32 cellular contexts compared by ENCODE assay signal in the genomic region with DNA sequence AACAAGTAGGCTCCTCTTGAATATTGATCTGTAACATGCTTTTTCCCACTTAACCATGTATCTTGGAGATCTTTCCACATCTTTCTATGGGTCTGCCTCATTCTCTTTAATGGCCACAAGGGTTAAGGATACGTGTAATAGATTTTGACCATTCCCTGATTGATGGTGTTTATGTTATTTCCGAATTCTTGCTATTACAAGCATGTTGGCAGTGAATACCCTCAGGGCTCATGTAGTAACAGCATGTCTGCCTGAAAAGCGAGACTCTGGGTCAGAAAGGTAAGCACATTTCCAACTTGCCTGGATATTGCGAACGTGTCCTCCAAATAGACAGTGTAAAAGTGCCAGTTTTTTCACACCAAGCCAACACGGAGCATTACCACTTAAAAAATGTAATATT. TPM values are rescaled to one million over a fixed set of nuclear protein-coding genes. Genes with fewer than 3 reads are reported as not detected.
"Had no signal": no experiment of that assay in that cellular context is flagged by ENCODE, and none has a peak within 500 bp of the region (broad histone marks: within the 10 kb centered on the region; RNA-seq: fewer than 3 reads in every experiment).

No MANE protein-coding gene starts in this region.

- DNase-seq: activated CD4-positive, alpha-beta T cell treated with anti-CD3 and anti-CD28 coated beads for 36 hours; activated CD4-positive, alpha-beta T cell treated with anti-CD3 and anti-CD28 coated beads, Interleukin-2, amount 50 U/mL, for 1 hour; activated CD8-positive, alpha-beta memory T cell treated with anti-CD3 and anti-CD28 coated beads, Interleukin-2, amount 50 U/mL, for 48 hours; activated CD8-positive, alpha-beta T cell treated with anti-CD3 and anti-CD28 coated beads for 36 hours; activated effector memory CD4-positive, alpha-beta T cell treated with Interleukin-2 at 50 U/mL for 16 hours; activated naive CD4-positive, alpha-beta T cell; activated T-cell treated with anti-CD3 and anti-CD28 coated beads, Interleukin-2, amount 50 U/mL, for 24 hours; amygdala; MG63; MV-4-11; NCI-H1092 treated with DMSO at 0.1 percent for 48 hours; NCI-H1436; NCI-H1694 treated with DMSO at 0.1 percent for 48 hours; NCI-H2029 treated with DMSO at 0.1 percent for 48 hours; NCI-H345; NCI-H510A; NCI-H526 treated with DMSO at 0.1 percent for 48 hours; NK-92 treated with Interleukin-12 subunit alpha and Interleukin-12 subunit beta, amount 100 ng/mL, for 24 hours; OCI-M1; RPMI8226; SK-N-SH; T-helper 1 cell had no signal

- H3K36me3 ChIP-seq: MG63 had no signal

- ATAC-seq: activated CD4-positive, alpha-beta T cell treated with anti-CD3 and anti-CD28 coated beads for 36 hours; activated CD8-positive, alpha-beta T cell treated with anti-CD3 and anti-CD28 coated beads for 36 hours; Panc1; Right ventricle myocardium inferior had no signal

- H3K4me3 Mint-ChIP-seq: activated CD4-positive, alpha-beta T cell treated with anti-CD3 and anti-CD28 coated beads for 36 hours; activated CD8-positive, alpha-beta T cell treated with anti-CD3 and anti-CD28 coated beads for 36 hours; activated naive CD4-positive, alpha-beta T cell treated with anti-CD3 and anti-CD28 coated beads, Interleukin-2, amount 50 U/mL, for 24 hours; activated T-cell treated with anti-CD3 and anti-CD28 coated beads, Interleukin-2, amount 50 U/mL, for 24 hours; activated T-helper 1 cell treated with anti-CD3 and anti-CD28 coated beads, Interleukin-12 subunit alpha, Interleukin-12 subunit beta, Interleukin-2, Interleukin-4 antibody, amounts not matched to agents 30 ng/mL and 10 ng/mL and 1 ng/mL, durations not matched to agents 14 hours and 24 hours and 36 hours; brain; central memory CD8-positive, alpha-beta T cell had no signal

- H3K27ac ChIP-seq: KMS-11, VCaP had no signal

- H3K27me3 Mint-ChIP-seq: activated CD4-positive, alpha-beta T cell treated with anti-CD3 and anti-CD28 coated beads for 36 hours; activated CD8-positive, alpha-beta T cell treated with anti-CD3 and anti-CD28 coated beads for 36 hours; activated naive CD4-positive, alpha-beta T cell treated with anti-CD3 and anti-CD28 coated beads, Interleukin-2, amount 50 U/mL, for 24 hours; activated T-cell treated with anti-CD3 and anti-CD28 coated beads, Interleukin-2, amount 50 U/mL, for 24 hours; brain; central memory CD8-positive, alpha-beta T cell had no signal

- H3K4me3 ChIP-seq: MG63 had no signal

- H3K9ac ChIP-seq: KMS-11, SK-N-SH had no signal

- H3K9me3 ChIP-seq: MG63, SK-N-SH had no signal

- H3K36me3 Mint-ChIP-seq: brain had no signal

- H3K27me3 ChIP-seq: MG63 had no signal

- H3K27ac Mint-ChIP-seq: activated CD4-positive, alpha-beta T cell treated with anti-CD3 and anti-CD28 coated beads for 36 hours; activated CD8-positive, alpha-beta T cell treated with anti-CD3 and anti-CD28 coated beads for 36 hours; activated naive CD4-positive, alpha-beta T cell treated with anti-CD3 and anti-CD28 coated beads, Interleukin-2, amount 50 U/mL, for 24 hours; activated T-helper 1 cell treated with anti-CD3 and anti-CD28 coated beads, Interleukin-12 subunit alpha, Interleukin-12 subunit beta, Interleukin-2, Interleukin-4 antibody, amounts not matched to agents 30 ng/mL and 10 ng/mL and 1 ng/mL, durations not matched to agents 14 hours and 24 hours and 36 hours had no signal

- H3K9me3 Mint-ChIP-seq: activated CD8-positive, alpha-beta T cell treated with anti-CD3 and anti-CD28 coated beads for 36 hours; activated naive CD4-positive, alpha-beta T cell treated with anti-CD3 and anti-CD28 coated beads, Interleukin-2, amount 50 U/mL, for 24 hours; activated T-cell treated with anti-CD3 and anti-CD28 coated beads, Interleukin-2, amount 50 U/mL, for 24 hours; activated T-helper 1 cell treated with anti-CD3 and anti-CD28 coated beads, Interleukin-12 subunit alpha, Interleukin-12 subunit beta, Interleukin-2, Interleukin-4 antibody, amounts not matched to agents 30 ng/mL and 10 ng/mL and 1 ng/mL, durations not matched to agents 14 hours and 24 hours and 36 hours; brain; central memory CD8-positive, alpha-beta T cell had no signal

RNA-seq across cellular contexts. Expression of a gene that starts 5.0 kb away (rescaled TPM):
- total RNA-seq: activated CD4-positive, alpha-beta T cell treated with anti-CD3 and anti-CD28 coated beads for 36 hours; activated CD8-positive, alpha-beta T cell treated with anti-CD3 and anti-CD28 coated beads for 36 hours; activated T-helper 1 cell treated with anti-CD3 and anti-CD28 coated beads, Interleukin-12 subunit alpha, Interleukin-12 subunit beta, Interleukin-2, Interleukin-4 antibody, amounts not matched to agents 30 ng/mL and 10 ng/mL and 1 ng/mL, durations not matched to agents 14 hours and 24 hours and 36 hours; astrocyte; T-helper 2 cell treated with Interferon-gamma antibody and Interleukin-4, amounts not matched to agents 100 ng/mL and 5 ng/mL, for 36 hours had no signal
- polyA plus RNA-seq: SK-N-SH had no signal
